ENCODE assay signal across 8 cellular contexts in the genomic region with DNA sequence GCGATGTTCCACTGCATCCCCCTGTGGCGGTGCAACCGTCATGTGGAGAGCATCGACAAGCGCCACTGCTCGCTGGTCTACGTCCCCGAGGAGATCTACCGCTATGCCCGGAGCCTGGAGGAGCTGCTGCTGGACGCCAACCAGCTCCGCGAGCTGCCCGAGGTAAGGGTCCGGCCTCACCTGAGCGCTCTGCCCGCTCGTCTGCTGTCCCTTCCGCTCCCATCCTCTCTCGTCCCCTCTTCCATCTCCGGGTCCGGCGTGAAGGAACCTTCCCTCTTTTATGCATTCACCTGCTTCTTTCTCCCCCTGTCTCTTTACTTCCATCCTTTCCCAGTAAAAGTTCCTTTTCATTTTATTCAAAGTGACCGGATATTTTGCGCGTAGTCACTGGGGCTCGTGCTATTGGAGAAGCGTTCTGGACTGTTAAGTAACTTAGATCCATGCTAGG. TPM values are rescaled to one million over a fixed set of nuclear protein-coding genes. Genes with fewer than 3 reads are reported as not detected.
DNase-seq lines count a peak whose midpoint lies in the region; ATAC-seq and TF ChIP-seq lines count a peak whose summit lies in the region.

No MANE protein-coding gene starts in this region.

- no peak overlapping the region for H4K5ac ChIP-seq in H9 (ENCODE audit: insufficient read length, low read depth, low read length)

- peaks cover 28% of the 10 kb centered on the region for H3K27me3 Mint-ChIP-seq in H9 (ENCODE audit: low read depth)

- H3K79me1 ChIP-seq in H9 (ENCODE audit: insufficient read depth, low read depth, low read length, poor library complexity, severe bottlenecking) = no peaks in the 10 kb centered on the region

- H3K4me3 ChIP-seq in mucosa of descending colon = peak overlapping the region; percentile 88

- DNase-seq in DMS53 treated with DMSO at 0.1 percent for 48 hours (lab: John Stamatoyannopoulos, UW; ENCODE audit: unreplicated experiment) (peak; percentile 58), H9 (no peak), NCI-H69 (lab: John Stamatoyannopoulos, UW) (peak; percentile 86), mucosa of descending colon (no peak), islet precursor cell (no peak), GDM1 (lab: John Stamatoyannopoulos, UW) (no peak)
- no peak for DNase-seq in effector CD4-positive, alpha-beta T cell

- H3K9ac ChIP-seq in H9 (ENCODE audit: extremely low read depth, insufficient read length, low read length) = peak overlapping the region; percentile 7

- H2BK20ac ChIP-seq in H9 (ENCODE audit: low read depth, low read length, poor library complexity, severe bottlenecking) = no peak overlapping the region

- H2AFZ ChIP-seq in H9 (ENCODE audit: low read length) = no peak overlapping the region

- no peaks in the 10 kb centered on the region; the same call in 1 of the 2 replicates for H3K27me3 ChIP-seq in H9 (ENCODE audit: insufficient read depth, low read length)

- peaks cover 4 to 5% of the 10 kb centered on the region in 2 experiments; a peak in 3 of 5 replicates for H3K9me3 Mint-ChIP-seq in H9

- no peak overlapping the region for H4K91ac ChIP-seq in H9 (ENCODE audit: insufficient read length, low read depth, low read length)

- no peaks in the 10 kb centered on the region for H3K36me3 ChIP-seq in mucosa of descending colon (ENCODE audit: low read depth)

- peaks cover 3% of the 10 kb centered on the region; the same call in 1 of the 2 replicates for H3K79me2 ChIP-seq in H9 (ENCODE audit: insufficient read depth, low read length)

- H3K4me2 ChIP-seq in H9 (ENCODE audit: insufficient read depth, insufficient read length, low read length) = peak overlapping the region; percentile 60

- H3K4me1 ChIP-seq in H9 (ENCODE audit: insufficient read depth, low read length) (no peaks in the 10 kb centered on the region), mucosa of descending colon (ENCODE audit: low read depth) (peaks cover 15% of the 10 kb centered on the region)

- no peak overlapping the region for H3K27ac ChIP-seq in H9 (ENCODE audit: insufficient read length, low read depth, low read length)
- peak overlapping the region; percentile 77 for H3K27ac ChIP-seq in cingulate gyrus (ENCODE audit: low read depth, low read length)

- H2BK5ac ChIP-seq in H9 (ENCODE audit: insufficient read length, low read length) = no peak overlapping the region

- H2BK12ac ChIP-seq in H9 (ENCODE audit: insufficient read length, low read depth, low read length) = no peak overlapping the region

- H3K23ac ChIP-seq in H9 (ENCODE audit: insufficient read length, low read depth, low read length) = no peak overlapping the region

- H4K8ac ChIP-seq in H9 (replicated peaks; ENCODE audit: insufficient read length, low read depth, low read length) = no peak overlapping the region

- no peak overlapping the region for H2BK120ac ChIP-seq in H9 (ENCODE audit: low read depth, low read length, poor library complexity, severe bottlenecking)

- H3K14ac ChIP-seq in H9 (ENCODE audit: insufficient read depth, low read length) = peak overlapping the region; percentile 9; the same call in 1 of the 2 replicates

- H3K23me2 ChIP-seq in H9 (ENCODE audit: insufficient read length, low read depth, low read length, poor library complexity, severe bottlenecking) = peaks cover 22% of the 10 kb centered on the region

- H3K4me3 Mint-ChIP-seq in H9 = peak overlapping the region; percentile 93 to 98

- no peak overlapping the region for H3K18ac ChIP-seq in H9 (ENCODE audit: insufficient read length, low read depth, low read length)

- H3K56ac ChIP-seq in H9 (ENCODE audit: insufficient read length, low read depth, low read length) = no peak overlapping the region

- no peak overlapping the region for H2AK5ac ChIP-seq in H9 (ENCODE audit: insufficient read length, low read length)

- H3K4ac ChIP-seq in H9 (ENCODE audit: low read depth, low read length) = no peak overlapping the region

- H3K4me1 Mint-ChIP-seq in H9 = peaks cover 20 to 26% of the 10 kb centered on the region in 2 experiments

- intact Hi-C loops in mucosa of descending colon (cut with DNase I, micrococcal nuclease) = loop anchor here in 1 of 2 donors (10.0 kb wide), 1 partner anchor 160 kb away; no protein-coding TSS in a partner anchor

- WGBS in H9 (ENCODE audit: extremely low coverage, insufficient read length, low lambda C conversion rate) = no CpG with 5 or more reads among the region's 28 CpGs

- H3K9me3 ChIP-seq in H9 (ENCODE audit: control insufficient read depth, low read depth, low read length) = no peaks in the 10 kb centered on the region
- H3K9me3 ChIP-seq in mucosa of descending colon = no peaks in the 10 kb centered on the region

- no peak for TF ChIP-seq CTCF in H9 (conservative IDR thresholded peaks at IDR 0.05)
- no peak for TF ChIP-seq CTCF in mucosa of descending colon (IDR thresholded peaks at IDR 0.05)

- peak overlapping the region in 1 of 3 experiments; percentile 68; a peak in 2 of 7 replicates for H3K27ac Mint-ChIP-seq in H9

- H4K20me1 ChIP-seq in H9 (ENCODE audit: control insufficient read depth, insufficient read depth, insufficient read length) = no peaks in the 10 kb centered on the region

- peak; percentile 34 for ATAC-seq in mucosa of descending colon

- no peak overlapping the region for H2BK15ac ChIP-seq in H9 (ENCODE audit: low read depth, low read length)

- H3K36me3 Mint-ChIP-seq in H9 (ENCODE audit: insufficient read depth in 1 of 3, low read depth in 3 of 3) = peaks cover 0 to 2% (median 0%) of the 10 kb centered on the region in 3 experiments; a peak in 2 of 7 replicates

- no peak overlapping the region for H3T11ph ChIP-seq in H9 (ENCODE audit: low read length)

RNA-seq across cellular contexts. Expression of a gene that starts 0.5 kb away (rescaled TPM):
- 8.4 and 10.3 TPM in 2 replicates for total RNA-seq in H9 (2021)
- total RNA-seq in mucosa of descending colon = 100 to 1,000 TPM in 1 of 3 donors, 10 to 100 TPM in 2; 57.7 to 105 (median 89.4) TPM

Comparison
In these comparisons a context has a peak if more than half of its experiments do, and no peak if none do; other contexts are left out.
1. DNase-seq: peak in DMS53 treated with DMSO at 0.1 percent for 48 hours (single experiment) and NCI-H69 (single experiment); none in H9 (single experiment), mucosa of descending colon (0 of 3), islet precursor cell (single experiment), GDM1 (single experiment) and effector CD4-positive, alpha-beta T cell (single experiment).